In the genomic region with DNA sequence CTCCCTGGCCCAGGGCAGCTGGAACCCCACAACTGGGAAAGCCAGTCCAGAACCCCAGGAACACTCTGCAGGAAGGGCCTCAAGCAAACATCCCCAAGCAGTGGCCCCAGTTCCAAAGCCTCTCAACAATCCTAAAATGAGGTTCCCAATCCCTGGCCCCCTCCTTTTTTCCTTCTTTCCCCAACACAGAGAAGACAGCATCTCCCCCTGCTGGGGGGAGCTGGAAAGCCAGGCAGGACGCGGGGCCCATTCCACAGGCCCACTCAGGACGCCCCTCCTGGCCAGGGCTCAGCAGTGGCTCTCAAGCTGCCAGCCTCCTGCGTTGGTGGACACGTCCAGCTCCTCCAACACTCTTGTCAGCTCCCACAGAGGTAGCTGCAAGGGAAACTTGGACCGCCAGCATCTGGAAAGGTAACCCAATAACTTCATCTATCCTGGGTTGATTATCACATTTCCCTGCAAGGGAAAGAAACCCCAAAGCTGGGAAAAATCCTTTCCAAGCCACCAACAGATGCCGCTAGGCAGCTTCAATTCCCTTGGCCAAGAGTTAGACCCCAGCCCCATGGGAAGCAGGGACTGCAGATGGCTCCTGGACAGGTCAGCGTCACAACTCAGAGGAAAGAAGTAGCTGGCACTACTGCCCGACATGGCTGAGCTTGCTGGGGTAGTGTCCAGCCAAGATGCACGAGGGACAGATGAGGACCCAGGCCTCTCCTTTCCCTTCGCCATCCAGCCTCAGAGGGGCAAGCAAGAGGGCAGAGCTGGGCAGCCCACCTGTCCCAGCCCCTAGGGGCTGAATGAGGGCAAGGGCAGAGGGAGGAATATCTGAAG, we compare ENCODE assay signal across 1 cellular context.
TF ChIP-seq lines count a peak whose summit lies in the region.

No MANE protein-coding gene starts in this region.

TF ChIP-seq in HepG2, 621 proteins besides CTCF, POLR2A, EP300 and RAD21 (continues in another document):
- TF ChIP-seq, protein P1, sequence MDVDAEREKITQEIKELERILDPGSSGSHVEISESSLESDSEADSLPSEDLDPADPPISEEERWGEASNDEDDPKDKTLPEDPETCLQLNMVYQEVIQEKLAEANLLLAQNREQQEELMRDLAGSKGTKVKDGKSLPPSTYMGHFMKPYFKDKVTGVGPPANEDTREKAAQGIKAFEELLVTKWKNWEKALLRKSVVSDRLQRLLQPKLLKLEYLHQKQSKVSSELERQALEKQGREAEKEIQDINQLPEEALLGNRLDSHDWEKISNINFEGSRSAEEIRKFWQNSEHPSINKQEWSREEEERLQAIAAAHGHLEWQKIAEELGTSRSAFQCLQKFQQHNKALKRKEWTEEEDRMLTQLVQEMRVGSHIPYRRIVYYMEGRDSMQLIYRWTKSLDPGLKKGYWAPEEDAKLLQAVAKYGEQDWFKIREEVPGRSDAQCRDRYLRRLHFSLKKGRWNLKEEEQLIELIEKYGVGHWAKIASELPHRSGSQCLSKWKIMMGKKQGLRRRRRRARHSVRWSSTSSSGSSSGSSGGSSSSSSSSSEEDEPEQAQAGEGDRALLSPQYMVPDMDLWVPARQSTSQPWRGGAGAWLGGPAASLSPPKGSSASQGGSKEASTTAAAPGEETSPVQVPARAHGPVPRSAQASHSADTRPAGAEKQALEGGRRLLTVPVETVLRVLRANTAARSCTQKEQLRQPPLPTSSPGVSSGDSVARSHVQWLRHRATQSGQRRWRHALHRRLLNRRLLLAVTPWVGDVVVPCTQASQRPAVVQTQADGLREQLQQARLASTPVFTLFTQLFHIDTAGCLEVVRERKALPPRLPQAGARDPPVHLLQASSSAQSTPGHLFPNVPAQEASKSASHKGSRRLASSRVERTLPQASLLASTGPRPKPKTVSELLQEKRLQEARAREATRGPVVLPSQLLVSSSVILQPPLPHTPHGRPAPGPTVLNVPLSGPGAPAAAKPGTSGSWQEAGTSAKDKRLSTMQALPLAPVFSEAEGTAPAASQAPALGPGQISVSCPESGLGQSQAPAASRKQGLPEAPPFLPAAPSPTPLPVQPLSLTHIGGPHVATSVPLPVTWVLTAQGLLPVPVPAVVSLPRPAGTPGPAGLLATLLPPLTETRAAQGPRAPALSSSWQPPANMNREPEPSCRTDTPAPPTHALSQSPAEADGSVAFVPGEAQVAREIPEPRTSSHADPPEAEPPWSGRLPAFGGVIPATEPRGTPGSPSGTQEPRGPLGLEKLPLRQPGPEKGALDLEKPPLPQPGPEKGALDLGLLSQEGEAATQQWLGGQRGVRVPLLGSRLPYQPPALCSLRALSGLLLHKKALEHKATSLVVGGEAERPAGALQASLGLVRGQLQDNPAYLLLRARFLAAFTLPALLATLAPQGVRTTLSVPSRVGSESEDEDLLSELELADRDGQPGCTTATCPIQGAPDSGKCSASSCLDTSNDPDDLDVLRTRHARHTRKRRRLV (CRISPR knock-in tag; IDR thresholded peaks at IDR 0.05) = no peak
- no peak for TF ChIP-seq ZBTB42 (CRISPR knock-in tag; IDR thresholded peaks at IDR 0.05)
- peak; percentile 87 for TF ChIP-seq SMC3 (IDR thresholded peaks at IDR 0.05; ENCODE audit: low read length)
- no peak for TF ChIP-seq ZNF788 (CRISPR knock-in tag; IDR thresholded peaks at IDR 0.05; ENCODE audit: borderline replicate concordance)
- 0 out of 2 replicates have a peak, but pooled peaks have one; percentile 46 for TF ChIP-seq U2AF2 (IDR thresholded peaks at IDR 0.05; ENCODE audit: low read depth, low read length)
- TF ChIP-seq, protein P2, sequence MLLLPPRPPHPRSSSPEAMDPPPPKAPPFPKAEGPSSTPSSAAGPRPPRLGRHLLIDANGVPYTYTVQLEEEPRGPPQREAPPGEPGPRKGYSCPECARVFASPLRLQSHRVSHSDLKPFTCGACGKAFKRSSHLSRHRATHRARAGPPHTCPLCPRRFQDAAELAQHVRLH (CRISPR knock-in tag; IDR thresholded peaks at IDR 0.05; ENCODE audit: borderline replicate concordance, low read depth) = 0 out of 2 replicates have a peak, but pooled peaks have one; percentile 12
- TF ChIP-seq, protein P3, sequence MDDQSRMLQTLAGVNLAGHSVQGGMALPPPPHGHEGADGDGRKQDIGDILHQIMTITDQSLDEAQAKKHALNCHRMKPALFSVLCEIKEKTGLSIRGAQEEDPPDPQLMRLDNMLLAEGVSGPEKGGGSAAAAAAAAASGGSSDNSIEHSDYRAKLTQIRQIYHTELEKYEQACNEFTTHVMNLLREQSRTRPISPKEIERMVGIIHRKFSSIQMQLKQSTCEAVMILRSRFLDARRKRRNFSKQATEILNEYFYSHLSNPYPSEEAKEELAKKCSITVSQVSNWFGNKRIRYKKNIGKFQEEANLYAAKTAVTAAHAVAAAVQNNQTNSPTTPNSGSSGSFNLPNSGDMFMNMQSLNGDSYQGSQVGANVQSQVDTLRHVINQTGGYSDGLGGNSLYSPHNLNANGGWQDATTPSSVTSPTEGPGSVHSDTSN (CRISPR knock-in tag; IDR thresholded peaks at IDR 0.05; ENCODE audit: borderline replicate concordance) = no peak
- no peak for TF ChIP-seq ZNF367 (CRISPR knock-in tag; IDR thresholded peaks at IDR 0.05; ENCODE audit: borderline replicate concordance)
- TF ChIP-seq ZNF605 (CRISPR knock-in tag; IDR thresholded peaks at IDR 0.05) = 0 out of 2 replicates have a peak, but pooled peaks have one; percentile 51
- TF ChIP-seq SMYD3 (CRISPR knock-in tag; IDR thresholded peaks at IDR 0.05) = no peak
- TF ChIP-seq POLR2G (IDR thresholded peaks at IDR 0.05; ENCODE audit: low read depth, low read length) = no peak
- TF ChIP-seq, protein P4, sequence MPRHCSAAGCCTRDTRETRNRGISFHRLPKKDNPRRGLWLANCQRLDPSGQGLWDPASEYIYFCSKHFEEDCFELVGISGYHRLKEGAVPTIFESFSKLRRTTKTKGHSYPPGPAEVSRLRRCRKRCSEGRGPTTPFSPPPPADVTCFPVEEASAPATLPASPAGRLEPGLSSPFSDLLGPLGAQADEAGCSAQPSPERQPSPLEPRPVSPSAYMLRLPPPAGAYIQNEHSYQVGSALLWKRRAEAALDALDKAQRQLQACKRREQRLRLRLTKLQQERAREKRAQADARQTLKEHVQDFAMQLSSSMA (CRISPR knock-in tag; IDR thresholded peaks at IDR 0.05) = 0 out of 2 replicates have a peak, but pooled peaks have one; percentile 55
- TF ChIP-seq, protein P5, sequence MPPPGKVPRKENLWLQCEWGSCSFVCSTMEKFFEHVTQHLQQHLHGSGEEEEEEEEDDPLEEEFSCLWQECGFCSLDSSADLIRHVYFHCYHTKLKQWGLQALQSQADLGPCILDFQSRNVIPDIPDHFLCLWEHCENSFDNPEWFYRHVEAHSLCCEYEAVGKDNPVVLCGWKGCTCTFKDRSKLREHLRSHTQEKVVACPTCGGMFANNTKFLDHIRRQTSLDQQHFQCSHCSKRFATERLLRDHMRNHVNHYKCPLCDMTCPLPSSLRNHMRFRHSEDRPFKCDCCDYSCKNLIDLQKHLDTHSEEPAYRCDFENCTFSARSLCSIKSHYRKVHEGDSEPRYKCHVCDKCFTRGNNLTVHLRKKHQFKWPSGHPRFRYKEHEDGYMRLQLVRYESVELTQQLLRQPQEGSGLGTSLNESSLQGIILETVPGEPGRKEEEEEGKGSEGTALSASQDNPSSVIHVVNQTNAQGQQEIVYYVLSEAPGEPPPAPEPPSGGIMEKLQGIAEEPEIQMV (CRISPR knock-in tag; IDR thresholded peaks at IDR 0.05; ENCODE audit: low read depth) = no peak
- no peak for TF ChIP-seq ZNF20 (CRISPR knock-in tag; IDR thresholded peaks at IDR 0.05)
- TF ChIP-seq ZNF572 (CRISPR knock-in tag; IDR thresholded peaks at IDR 0.05) = 0 out of 2 replicates have a peak, but pooled peaks have one; percentile 38
- TF ChIP-seq FOSL1 (CRISPR knock-in tag; IDR thresholded peaks at IDR 0.05; ENCODE audit: borderline replicate concordance) = no peak
- TF ChIP-seq ZNF274 (CRISPR knock-in tag; IDR thresholded peaks at IDR 0.05) = 0 out of 2 replicates have a peak, but pooled peaks have one; percentile 10
- 0 out of 2 replicates have a peak, but pooled peaks have one; percentile 32 for TF ChIP-seq ZNF343 (CRISPR knock-in tag; IDR thresholded peaks at IDR 0.05)
- no peak for TF ChIP-seq BRCA1 (CRISPR knock-in tag; IDR thresholded peaks at IDR 0.05)
- 0 out of 2 replicates have a peak, but pooled peaks have one; percentile 33 for TF ChIP-seq ZNF331 (CRISPR knock-in tag; IDR thresholded peaks at IDR 0.05)
- peak; percentile 61; the same call in 1 of the 2 replicates for TF ChIP-seq SALL1 (CRISPR knock-in tag; IDR thresholded peaks at IDR 0.05)
- TF ChIP-seq, protein P6, sequence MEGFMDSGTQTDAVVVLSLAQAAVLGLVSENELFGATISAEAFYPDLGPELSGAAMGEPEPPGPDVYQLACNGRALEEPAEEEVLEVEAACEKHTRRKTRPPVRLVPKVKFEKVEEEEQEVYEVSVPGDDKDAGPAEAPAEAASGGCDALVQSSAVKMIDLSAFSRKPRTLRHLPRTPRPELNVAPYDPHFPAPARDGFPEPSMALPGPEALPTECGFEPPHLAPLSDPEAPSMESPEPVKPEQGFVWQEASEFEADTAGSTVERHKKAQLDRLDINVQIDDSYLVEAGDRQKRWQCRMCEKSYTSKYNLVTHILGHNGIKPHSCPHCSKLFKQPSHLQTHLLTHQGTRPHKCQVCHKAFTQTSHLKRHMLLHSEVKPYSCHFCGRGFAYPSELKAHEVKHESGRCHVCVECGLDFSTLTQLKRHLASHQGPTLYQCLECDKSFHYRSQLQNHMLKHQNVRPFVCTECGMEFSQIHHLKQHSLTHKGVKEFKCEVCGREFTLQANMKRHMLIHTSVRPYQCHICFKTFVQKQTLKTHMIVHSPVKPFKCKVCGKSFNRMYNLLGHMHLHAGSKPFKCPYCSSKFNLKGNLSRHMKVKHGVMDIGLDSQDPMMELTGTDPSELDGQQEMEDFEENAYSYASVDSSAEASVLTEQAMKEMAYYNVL (CRISPR knock-in tag; IDR thresholded peaks at IDR 0.05; ENCODE audit: borderline replicate concordance) = no peak
- TF ChIP-seq ZNF232 (CRISPR knock-in tag; IDR thresholded peaks at IDR 0.05; ENCODE audit: borderline replicate concordance) = no peak
- TF ChIP-seq GTF3A (CRISPR knock-in tag; conservative IDR thresholded peaks at IDR 0.05) = 0 out of 2 replicates have a peak, but pooled peaks have one; percentile 61
- TF ChIP-seq ZSCAN25 (CRISPR knock-in tag; IDR thresholded peaks at IDR 0.05) = peak; percentile 21; the same call in 1 of the 2 replicates
- TF ChIP-seq ESRRA (CRISPR knock-in tag; IDR thresholded peaks at IDR 0.05; ENCODE audit: low read depth) = no peak
- TF ChIP-seq STAG1 (CRISPR knock-in tag; IDR thresholded peaks at IDR 0.05) = peak; percentile 89
- peak; percentile 29; the same call in 1 of the 2 replicates for TF ChIP-seq ZNF614 (CRISPR knock-in tag; IDR thresholded peaks at IDR 0.05; ENCODE audit: borderline replicate concordance)
- TF ChIP-seq, protein P7, sequence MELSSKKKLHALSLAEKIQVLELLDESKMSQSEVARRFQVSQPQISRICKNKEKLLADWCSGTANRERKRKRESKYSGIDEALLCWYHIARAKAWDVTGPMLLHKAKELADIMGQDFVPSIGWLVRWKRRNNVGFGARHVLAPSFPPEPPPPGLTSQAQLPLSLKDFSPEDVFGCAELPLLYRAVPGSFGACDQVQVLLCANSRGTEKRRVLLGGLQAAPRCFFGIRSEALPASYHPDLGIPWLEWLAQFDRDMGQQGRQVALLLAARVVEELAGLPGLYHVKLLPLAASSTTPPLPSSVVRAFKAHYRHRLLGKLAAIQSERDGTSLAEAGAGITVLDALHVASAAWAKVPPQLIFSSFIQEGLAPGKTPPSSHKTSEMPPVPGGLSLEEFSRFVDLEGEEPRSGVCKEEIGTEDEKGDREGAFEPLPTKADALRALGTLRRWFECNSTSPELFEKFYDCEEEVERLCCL (CRISPR knock-in tag; IDR thresholded peaks at IDR 0.05; ENCODE audit: borderline replicate concordance) = no peak
- TF ChIP-seq, protein P8, sequence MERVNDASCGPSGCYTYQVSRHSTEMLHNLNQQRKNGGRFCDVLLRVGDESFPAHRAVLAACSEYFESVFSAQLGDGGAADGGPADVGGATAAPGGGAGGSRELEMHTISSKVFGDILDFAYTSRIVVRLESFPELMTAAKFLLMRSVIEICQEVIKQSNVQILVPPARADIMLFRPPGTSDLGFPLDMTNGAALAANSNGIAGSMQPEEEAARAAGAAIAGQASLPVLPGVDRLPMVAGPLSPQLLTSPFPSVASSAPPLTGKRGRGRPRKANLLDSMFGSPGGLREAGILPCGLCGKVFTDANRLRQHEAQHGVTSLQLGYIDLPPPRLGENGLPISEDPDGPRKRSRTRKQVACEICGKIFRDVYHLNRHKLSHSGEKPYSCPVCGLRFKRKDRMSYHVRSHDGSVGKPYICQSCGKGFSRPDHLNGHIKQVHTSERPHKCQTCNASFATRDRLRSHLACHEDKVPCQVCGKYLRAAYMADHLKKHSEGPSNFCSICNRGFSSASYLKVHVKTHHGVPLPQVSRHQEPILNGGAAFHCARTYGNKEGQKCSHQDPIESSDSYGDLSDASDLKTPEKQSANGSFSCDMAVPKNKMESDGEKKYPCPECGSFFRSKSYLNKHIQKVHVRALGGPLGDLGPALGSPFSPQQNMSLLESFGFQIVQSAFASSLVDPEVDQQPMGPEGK (CRISPR knock-in tag; IDR thresholded peaks at IDR 0.05) = peak; percentile 81
- TF ChIP-seq HOXA3 (CRISPR knock-in tag; IDR thresholded peaks at IDR 0.05) = peak; percentile 2; the same call in 1 of the 2 replicates
- peak; percentile 77; the same call in 1 of the 2 replicates for TF ChIP-seq MAZ (IDR thresholded peaks at IDR 0.05; ENCODE audit: borderline replicate concordance, low read depth, low read length)
- 0 out of 2 replicates have a peak, but pooled peaks have one; percentile 51 for TF ChIP-seq MAZ (CRISPR knock-in tag; IDR thresholded peaks at IDR 0.05; ENCODE audit: low read depth)
- TF ChIP-seq EED (CRISPR knock-in tag; IDR thresholded peaks at IDR 0.05) = peak; percentile 60; the same call in 1 of the 2 replicates
- TF ChIP-seq KDM2A (CRISPR knock-in tag; IDR thresholded peaks at IDR 0.05; ENCODE audit: borderline replicate concordance, low read depth) = 0 out of 2 replicates have a peak, but pooled peaks have one; percentile 44
- no peak for TF ChIP-seq ZNF317 (CRISPR knock-in tag; IDR thresholded peaks at IDR 0.05)
- no peak for TF ChIP-seq RARA (CRISPR knock-in tag; IDR thresholded peaks at IDR 0.05)
- no peak for TF ChIP-seq ZNF891 (CRISPR knock-in tag; IDR thresholded peaks at IDR 0.05)
- TF ChIP-seq, protein P9, sequence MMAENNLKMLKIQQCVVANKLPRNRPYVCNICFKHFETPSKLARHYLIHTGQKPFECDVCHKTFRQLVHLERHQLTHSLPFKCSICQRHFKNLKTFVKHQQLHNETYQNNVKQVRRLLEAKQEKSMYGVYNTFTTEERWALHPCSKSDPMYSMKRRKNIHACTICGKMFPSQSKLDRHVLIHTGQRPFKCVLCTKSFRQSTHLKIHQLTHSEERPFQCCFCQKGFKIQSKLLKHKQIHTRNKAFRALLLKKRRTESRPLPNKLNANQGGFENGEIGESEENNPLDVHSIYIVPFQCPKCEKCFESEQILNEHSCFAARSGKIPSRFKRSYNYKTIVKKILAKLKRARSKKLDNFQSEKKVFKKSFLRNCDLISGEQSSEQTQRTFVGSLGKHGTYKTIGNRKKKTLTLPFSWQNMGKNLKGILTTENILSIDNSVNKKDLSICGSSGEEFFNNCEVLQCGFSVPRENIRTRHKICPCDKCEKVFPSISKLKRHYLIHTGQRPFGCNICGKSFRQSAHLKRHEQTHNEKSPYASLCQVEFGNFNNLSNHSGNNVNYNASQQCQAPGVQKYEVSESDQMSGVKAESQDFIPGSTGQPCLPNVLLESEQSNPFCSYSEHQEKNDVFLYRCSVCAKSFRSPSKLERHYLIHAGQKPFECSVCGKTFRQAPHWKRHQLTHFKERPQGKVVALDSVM (CRISPR knock-in tag; IDR thresholded peaks at IDR 0.05) = peak; percentile 23; the same call in 1 of the 2 replicates
- TF ChIP-seq TBX2 (CRISPR knock-in tag; IDR thresholded peaks at IDR 0.05; ENCODE audit: borderline replicate concordance) = 0 out of 2 replicates have a peak, but pooled peaks have one; percentile 25
